In genomic region chr5:19067741-19068140, GRCh38 we compare ENCODE assay signal across 23 cellular contexts.
"Had no signal": no experiment of that assay in that cellular context is flagged by ENCODE, and none has a peak within 500 bp of the region (broad histone marks: within the 10 kb centered on the region; RNA-seq: fewer than 3 reads in every experiment).

No MANE protein-coding gene starts in this region.

- H3K4me1 ChIP-seq: body of pancreas, foreskin keratinocyte, gastrocnemius medialis, heart left ventricle had no signal

- H3K4me3 ChIP-seq: adrenal gland, body of pancreas, gastrocnemius medialis, heart left ventricle had no signal

- H3K9me3 ChIP-seq: adrenal gland, body of pancreas, gastrocnemius medialis had no signal

- H3K27me3 ChIP-seq: adrenal gland, body of pancreas, foreskin keratinocyte, gastrocnemius medialis, heart left ventricle had no signal

- DNase-seq: activated CD4-positive, alpha-beta T cell treated with anti-CD3 and anti-CD28 coated beads for 48 hours; activated CD4-positive, alpha-beta T cell treated with anti-CD3 and anti-CD28 coated beads, Interleukin-2, amount 50 U/mL, for 1 hour; activated CD4-positive, alpha-beta T cell treated with anti-CD3 and anti-CD28 coated beads, Interleukin-2, amount 50 U/mL, for 48 hours; activated CD8-positive, alpha-beta memory T cell treated with anti-CD3 and anti-CD28 coated beads for 24 hours; activated CD8-positive, alpha-beta T cell treated with anti-CD3 and anti-CD28 coated beads for 36 hours; activated effector memory CD4-positive, alpha-beta T cell treated with anti-CD3 and anti-CD28 coated beads, Interleukin-2, amount 50 U/mL, for 16 hours; activated naive CD4-positive, alpha-beta T cell treated with anti-CD3 and anti-CD28 coated beads for 36 hours; activated naive CD8-positive, alpha-beta T cell treated with anti-CD3 and anti-CD28 coated beads for 36 hours; activated naive CD8-positive, alpha-beta T cell treated with anti-CD3 and anti-CD28 coated beads, Interleukin-2, amount 50 U/mL, for 24 hours; activated T-cell treated with anti-CD3 and anti-CD28 coated beads, Interleukin-2, amount 50 U/mL, for 1 hour; activated T-cell treated with anti-CD3 and anti-CD28 coated beads, Interleukin-2, amount 50 U/mL, for 48 hours; adrenal gland; amygdala; aorta; body of pancreas; caudate nucleus; cortex of kidney; effector CD8-positive, alpha-beta T cell; foreskin keratinocyte; gastrocnemius medialis; glutamatergic neuron; heart left ventricle; T-helper 2 cell had no signal

- H3K27ac ChIP-seq: adrenal gland, body of pancreas, foreskin keratinocyte, gastrocnemius medialis, heart left ventricle had no signal

- H3K36me3 ChIP-seq: adrenal gland, gastrocnemius medialis, heart left ventricle had no signal
